ENCODE assay signal across 10 cellular contexts in the genomic region with DNA sequence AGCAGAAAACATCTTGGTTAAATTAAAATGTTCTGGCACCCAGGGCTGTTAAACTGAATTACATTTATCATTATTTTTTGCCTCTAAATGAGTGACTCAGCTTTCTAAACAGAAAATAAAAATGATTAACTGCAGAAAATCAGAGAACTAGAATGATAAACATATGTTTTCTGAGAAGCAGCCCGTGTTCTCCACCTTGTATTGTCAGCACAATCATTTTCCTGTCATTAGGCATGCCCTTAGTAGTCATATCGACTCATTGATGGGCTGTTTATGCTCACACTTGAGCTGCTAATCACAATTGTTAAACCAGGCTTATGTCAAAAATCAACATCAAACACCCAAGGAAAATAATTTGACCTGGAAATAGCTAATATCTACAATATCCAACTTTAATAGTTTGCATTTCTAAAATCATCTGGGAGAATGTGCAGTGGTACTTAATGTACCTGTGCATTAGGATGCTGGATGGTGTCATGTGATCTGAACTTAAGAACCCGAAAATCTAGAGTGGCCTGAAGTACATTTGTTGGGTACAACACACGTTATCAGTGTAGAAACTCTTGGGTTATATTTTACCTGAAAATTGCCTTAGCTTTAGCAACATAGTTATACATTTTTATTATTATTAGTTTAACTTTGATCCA. TPM values are rescaled to one million over a fixed set of nuclear protein-coding genes. Genes with fewer than 3 reads are reported as not detected.
DNase-seq lines count a peak whose midpoint lies in the region; TF ChIP-seq lines count a peak whose summit lies in the region.
"Had no signal": no experiment of that assay in that cellular context is flagged by ENCODE, and none has a peak within 500 bp of the region (broad histone marks: within the 10 kb centered on the region; RNA-seq: fewer than 3 reads in every experiment).

No MANE protein-coding gene starts in this region.

- intact Hi-C loops in activated CD4-positive, alpha-beta T cell treated with anti-CD3 and anti-CD28 coated beads, Interleukin-2, amount 10 ng/mL, durations not matched to agents 24 days and 14 days (cut with micrococcal nuclease) = loop anchor here (10.0 kb wide), 1 partner anchor 1291 kb away; a partner anchor contains a TSS

- H3K9me3 ChIP-seq in KOPT-K1 (ENCODE audit: insufficient read depth, low read length, poor library complexity, severe bottlenecking) (no peaks in the 10 kb centered on the region), subcutaneous abdominal adipose tissue (ENCODE audit: control insufficient read depth in 5 of 5, low read length in 5 of 5) (no peaks in the 10 kb centered on the region)

- H3K9me3 Mint-ChIP-seq in activated CD4-positive, alpha-beta T cell treated with anti-CD3 and anti-CD28 coated beads, Interleukin-2, amount 10 ng/mL, durations not matched to agents 24 days and 14 days = no peaks in the 10 kb centered on the region

- no peak for DNase-seq in activated CD4-positive, alpha-beta T cell treated with anti-CD3 and anti-CD28 coated beads, Interleukin-2, amount 10 ng/mL, durations not matched to agents 24 days and 14 days
- no peak for DNase-seq in activated CD4-positive, alpha-beta T cell treated with anti-CD3 and anti-CD28 coated beads for 1 hour
- DNase-seq in epithelial cell of proximal tubule (ENCODE audit: low read depth) (no peak), NCI-H1105 treated with DMSO at 0.1 percent for 48 hours (lab: John Stamatoyannopoulos, UW) (no peak), NCI-H146 treated with DMSO at 0.1 percent for 48 hours (lab: John Stamatoyannopoulos, UW; ENCODE audit: unreplicated experiment) (no peak), GM19238 (ENCODE audit: insufficient read length, low spot score) (no peak)
- DNase-seq: Karpas-422 had no signal

- peak overlapping the region; percentile 85 for H3K27ac ChIP-seq in KOPT-K1 (ENCODE audit: low read depth, low read length, poor library complexity, severe bottlenecking)
- peak overlapping the region; percentile 95 for H3K27ac ChIP-seq in subcutaneous abdominal adipose tissue (ENCODE audit: low read depth, low read length)
- H3K27ac ChIP-seq: BLaER1 had no signal

- H3K4me3 Mint-ChIP-seq in activated CD4-positive, alpha-beta T cell treated with anti-CD3 and anti-CD28 coated beads, Interleukin-2, amount 10 ng/mL, durations not matched to agents 24 days and 14 days = peak overlapping the region; percentile 96

- H3K36me3 Mint-ChIP-seq in activated CD4-positive, alpha-beta T cell treated with anti-CD3 and anti-CD28 coated beads, Interleukin-2, amount 10 ng/mL, durations not matched to agents 24 days and 14 days (ENCODE audit: low read depth) = peaks cover 34% of the 10 kb centered on the region

- peaks cover 38% of the 10 kb centered on the region for H3K4me1 Mint-ChIP-seq in activated CD4-positive, alpha-beta T cell treated with anti-CD3 and anti-CD28 coated beads, Interleukin-2, amount 10 ng/mL, durations not matched to agents 24 days and 14 days

- H3K27ac Mint-ChIP-seq in activated CD4-positive, alpha-beta T cell treated with anti-CD3 and anti-CD28 coated beads, Interleukin-2, amount 10 ng/mL, durations not matched to agents 24 days and 14 days = peak overlapping the region; percentile 98

- H3K4me1 ChIP-seq in subcutaneous abdominal adipose tissue (ENCODE audit: control insufficient read depth in 5 of 5, insufficient read depth in 5 of 5, low read length in 5 of 5) = peaks cover 0 to 55% (median 44%) of the 10 kb centered on the region in 5 donors

- H3K36me3 ChIP-seq in KOPT-K1 (ENCODE audit: insufficient read depth, low read length) (no peaks in the 10 kb centered on the region; the same call in 1 of the 2 replicates), subcutaneous abdominal adipose tissue (ENCODE audit: control insufficient read depth in 5 of 5, insufficient read depth in 5 of 5, low read length in 5 of 5) (no peaks in the 10 kb centered on the region)
- H3K36me3 ChIP-seq: BLaER1 had no signal

- H3K27me3 Mint-ChIP-seq in activated CD4-positive, alpha-beta T cell treated with anti-CD3 and anti-CD28 coated beads, Interleukin-2, amount 10 ng/mL, durations not matched to agents 24 days and 14 days = no peaks in the 10 kb centered on the region

- no peaks in the 10 kb centered on the region for H3K27me3 ChIP-seq in subcutaneous abdominal adipose tissue (ENCODE audit: control insufficient read depth in 5 of 5, insufficient read depth in 4 of 5, low read length in 5 of 5)
- H3K27me3 ChIP-seq: BLaER1 had no signal

- H3K9ac ChIP-seq in subcutaneous abdominal adipose tissue (ENCODE audit: low read length in 5 of 5) = peak overlapping the region in 4 of 5 donors; percentile 50 to 95 (median 80)
- H3K9ac ChIP-seq: BLaER1 had no signal

- TF ChIP-seq CTCF in epithelial cell of proximal tubule (conservative IDR thresholded peaks at IDR 0.05; ENCODE audit: low read depth, low read length) = no peak

- H3K4me3 ChIP-seq in epithelial cell of proximal tubule (ENCODE audit: low read depth, low read length) (peak overlapping the region; percentile 82), subcutaneous abdominal adipose tissue (ENCODE audit: low read depth in 1 of 5, low read length in 5 of 5) (peak overlapping the region; percentile 71 to 95 (median 79))
- H3K4me3 ChIP-seq: BLaER1 had no signal

RNA-seq across cellular contexts. Expression of a gene that starts 2.3 kb away (rescaled TPM):
- total RNA-seq in activated CD4-positive, alpha-beta T cell treated with anti-CD3 and anti-CD28 coated beads, Interleukin-2, amount 10 ng/mL, durations not matched to agents 24 days and 14 days = 172 and 175 TPM in 2 replicates
- 19.9 and 24.8 TPM in 2 replicates for total RNA-seq in epithelial cell of proximal tubule
